8 cellular contexts compared by ENCODE assay signal in genomic region chr16:67030221-67030962, GRCh38. TPM values are rescaled to one million over a fixed set of nuclear protein-coding genes. Genes with fewer than 3 reads are reported as not detected.
A peak's percentile ranks its signal among the peaks of the same experiment; 100 is the strongest.
DNase-seq lines count a peak whose midpoint lies in the region; ATAC-seq and TF ChIP-seq lines count a peak whose summit lies in the region.

No MANE protein-coding gene starts in this region.

- H3K36me3 Mint-ChIP-seq in natural killer cell = no peaks in the 10 kb centered on the region

- H3K4me3 ChIP-seq in BJ (ENCODE audit: low read depth, low read length) = peak overlapping the region; percentile 81
- H3K4me3 ChIP-seq in Karpas-422 (ENCODE audit: low read length) = peak overlapping the region; percentile 76
- peak overlapping the region; percentile 91 for H3K4me3 ChIP-seq in coronary artery

- H3K4me2 ChIP-seq in Karpas-422 (ENCODE audit: low read depth, low read length, poor library complexity, severe bottlenecking) = peak overlapping the region; percentile 71

- H3K27ac ChIP-seq in Karpas-422 (ENCODE audit: low read length) = peak overlapping the region; percentile 78
- peak overlapping the region; percentile 93 to 97 for H3K27ac ChIP-seq in coronary artery

- H3K4me3 Mint-ChIP-seq in natural killer cell = peak overlapping the region; percentile 87

- 0 out of 2 replicates have a peak, but pooled peaks cover 6% of the 10 kb centered on the region for H4K20me1 ChIP-seq in Karpas-422 (ENCODE audit: insufficient read depth, low read depth, low read length)

- H3K9me2 ChIP-seq in Karpas-422 (replicated peaks; ENCODE audit: insufficient read depth, low read length) = no peaks in the 10 kb centered on the region

- no peaks in the 10 kb centered on the region for H3K9me3 Mint-ChIP-seq in natural killer cell

- POLR2A ChIA-PET in BJ (lab: Charles Lee) = interaction anchor here (0.7 kb wide), 1 partner anchor 390 kb away, joined by 8 read pairs; no protein-coding TSS in a partner anchor

- H3K27me3 ChIP-seq in BJ (ENCODE audit: control insufficient read depth, insufficient read depth, low read length) (no peaks in the 10 kb centered on the region), Karpas-422 (ENCODE audit: low read length) (no peaks in the 10 kb centered on the region)

- intact Hi-C loops in natural killer cell (cut with micrococcal nuclease) = loop anchor here (1.0 kb wide), 1 partner anchor 23 kb away; no protein-coding TSS in a partner anchor

- H2AFZ ChIP-seq in Karpas-422 (ENCODE audit: low read length) = no peak overlapping the region

- DNase-seq in BJ (ENCODE audit: low read depth) (no peak), Karpas-422 (no peak), coronary artery (ENCODE audit: low spot score) (no peak), natural killer cell (no peak), HK-2 (ENCODE audit: unreplicated experiment) (no peak), NCI-H1436 treated with DMSO at 0.1 percent for 48 hours (lab: John Stamatoyannopoulos, UW) (no peak), NCI-H2171 treated with DMSO at 0.1 percent for 48 hours (lab: John Stamatoyannopoulos, UW) (no peak)
- DNase-seq in stimulated activated naive CD4-positive, alpha-beta T cell (lab: John Stamatoyannopoulos, UW) = no peak

- TF ChIP-seq CTCF in BJ (IDR thresholded peaks at IDR 0.05; ENCODE audit: insufficient read depth, low read depth, low read length) = no peak
- no peak for TF ChIP-seq CTCF in coronary artery (IDR thresholded peaks at IDR 0.05)
- no peak for TF ChIP-seq CTCF in natural killer cell (IDR thresholded peaks at IDR 0.05)

- no peak for ATAC-seq in natural killer cell

- H3K36me3 ChIP-seq in BJ (ENCODE audit: control insufficient read depth, insufficient read depth, low read length) (no peaks in the 10 kb centered on the region; the same call in 1 of the 2 replicates), Karpas-422 (ENCODE audit: insufficient read depth, low read length) (peaks cover 16% of the 10 kb centered on the region)

- peaks cover 68% of the 10 kb centered on the region for H3K79me2 ChIP-seq in Karpas-422 (ENCODE audit: low read length)

- peak overlapping the region; percentile 97 for H3K9ac ChIP-seq in Karpas-422 (ENCODE audit: low read length)

- CTCF ChIA-PET in BJ (lab: Yijun Ruan, JAX) = interaction anchor here (0.7 to 5.8 kb wide), 6 partner anchors 11 to 125 kb away, joined by 4 to 26 read pairs (median 6); no protein-coding TSS in a partner anchor

- peak overlapping the region; percentile 81 to 89 for H3K27ac Mint-ChIP-seq in natural killer cell

- H3K27me3 Mint-ChIP-seq in natural killer cell (ENCODE audit: low read depth in 2 of 2) = no peaks in the 10 kb centered on the region

- peaks cover 33 to 40% of the 10 kb centered on the region in 2 donors for H3K4me1 Mint-ChIP-seq in natural killer cell

- H3K4me1 ChIP-seq in Karpas-422 (ENCODE audit: low read length) = peaks cover 49% of the 10 kb centered on the region

- H3K9me3 ChIP-seq in Karpas-422 (ENCODE audit: low read length) = no peaks in the 10 kb centered on the region

RNA-seq across cellular contexts. Expression of gene CBFB, which starts 1.4 kb away (rescaled TPM):
- 14.7 and 28.4 TPM in 2 replicates for polyA plus RNA-seq in BJ (2011; rRNA removed)
- 23.1 and 26.0 TPM in 2 replicates for polyA minus RNA-seq in BJ (2011; rRNA and poly(A)+ RNA removed)
- total RNA-seq in Karpas-422 (2014; rRNA removed; shearing (Covaris generic); ENCODE audit: low replicate concordance) = 55.6 and 79.3 TPM in 2 replicates
- total RNA-seq in natural killer cell = 100 to 1,000 TPM in 1 of 3 donors, 10 to 100 TPM in 2; 96.1 to 102 (median 97.2) TPM

RNA-seq across cellular contexts. Expression of gene CES4A, which starts 42.0 kb away (rescaled TPM):
- 3.6 and 4.5 TPM in 2 replicates for polyA plus RNA-seq in BJ (2011; rRNA removed)
- 1.5 and 1.6 TPM in 2 replicates for polyA minus RNA-seq in BJ (2011; rRNA and poly(A)+ RNA removed)
- not detected in 2 replicates for total RNA-seq in Karpas-422 (2014; rRNA removed; shearing (Covaris generic); ENCODE audit: low replicate concordance)
- total RNA-seq in natural killer cell = 1 to 10 TPM; 7.5 to 9.0 (median 8.8) TPM
